In genomic region chr18:62717850-62718229, GRCh38 we compare ENCODE assay signal across 8 cellular contexts. TPM values are rescaled to one million over a fixed set of nuclear protein-coding genes. Genes with fewer than 3 reads are reported as not detected.
DNase-seq lines count a peak whose midpoint lies in the region; ATAC-seq and TF ChIP-seq lines count a peak whose summit lies in the region.

No MANE protein-coding gene starts in this region.

- H3K4me3 ChIP-seq in liver (ENCODE audit: low read depth in 1 of 3, low read length in 3 of 3) (peak overlapping the region; percentile 80 to 100 (median 91)), transverse colon (peak overlapping the region; percentile 22 to 86 (median 74))

- in situ Hi-C loops in transverse colon (cut with MboI; ENCODE audit: low pct_ligation_motif_present in 1 of 4, low pct_unique_long_range_greater_than_20kb in 1 of 4, low sequenced_read_pairs in 3 of 4): loop anchor here (10.0 to 25.0 kb wide), 6 partner anchors 237 to 719 kb away; partner anchors contain the start of genes PIGN (in 1 of the 4) and RELCH (in 1 of the 4)

- no peak for TF ChIP-seq EP300 in transverse colon (IDR thresholded peaks at IDR 0.05; ENCODE audit: low read depth)

- H3K36me3 ChIP-seq in liver (ENCODE audit: control insufficient read depth in 4 of 4, insufficient read depth in 3 of 4, low read depth in 1 of 4, low read length in 3 of 4): no peaks in the 10 kb centered on the region
- H3K36me3 ChIP-seq in transverse colon: no peaks in the 10 kb centered on the region

- WGBS in liver: 21% methylated on average over 6 of the region's 6 CpGs
- 14 to 23% methylated on average over 6 of the region's 6 CpGs for WGBS in transverse colon (ENCODE audit: low coverage in 1 of 2), 2 donors

- ATAC-seq in activated T-cell treated with anti-CD3 and anti-CD28 coated beads, Interleukin-2, amount 50 U/mL, for 72 hours (replicated peaks in 1 of 2): no peak
- no peak for ATAC-seq in HG03108 (IDR thresholded peaks at IDR 0.05; ENCODE audit: unreplicated experiment)

- H3K27me3 Mint-ChIP-seq in activated T-cell treated with anti-CD3 and anti-CD28 coated beads, Interleukin-2, amount 50 U/mL, for 72 hours (ENCODE audit: low read depth): no peaks in the 10 kb centered on the region

- no peak for TF ChIP-seq POLR2A in transverse colon (IDR thresholded peaks at IDR 0.05)

- H3K27me3 ChIP-seq in liver (ENCODE audit: control insufficient read depth in 4 of 4, insufficient read depth in 4 of 4, low read length in 3 of 4): no peaks in the 10 kb centered on the region
- H3K27me3 ChIP-seq in transverse colon: no peaks in the 10 kb centered on the region

- H3K4me1 ChIP-seq in liver (ENCODE audit: control insufficient read depth in 4 of 4, insufficient read depth in 4 of 4, low read length in 3 of 4) (peaks cover 2 to 35% (median 7%) of the 10 kb centered on the region in 4 donors), transverse colon (peaks cover 6 to 37% (median 20%) of the 10 kb centered on the region in 4 donors)

- no peak overlapping the region for H3K27ac Mint-ChIP-seq in activated T-cell treated with anti-CD3 and anti-CD28 coated beads, Interleukin-2, amount 50 U/mL, for 72 hours

- peaks cover 47% of the 10 kb centered on the region for H3K4me1 Mint-ChIP-seq in activated T-cell treated with anti-CD3 and anti-CD28 coated beads, Interleukin-2, amount 50 U/mL, for 72 hours (ENCODE audit: low read depth)

- H3K27ac ChIP-seq in liver (ENCODE audit: low read depth in 1 of 2, low read length in 2 of 2): peak overlapping the region; percentile 62 to 75
- H3K27ac ChIP-seq in transverse colon: peak overlapping the region; percentile 97 to 99 (median 98)

- no peaks in the 10 kb centered on the region for H3K9me3 Mint-ChIP-seq in activated T-cell treated with anti-CD3 and anti-CD28 coated beads, Interleukin-2, amount 50 U/mL, for 72 hours

- no peak for TF ChIP-seq CTCF in liver (IDR thresholded peaks at IDR 0.05; ENCODE audit: low read depth, low read length, missing input control)
- no peak for TF ChIP-seq CTCF in transverse colon (IDR thresholded peaks at IDR 0.05)

- no peak for DNase-seq in activated T-cell treated with anti-CD3 and anti-CD28 coated beads, Interleukin-2, amount 50 U/mL, for 72 hours
- DNase-seq in activated T-cell treated with anti-CD3 and anti-CD28 coated beads, Interleukin-2, amount 50 U/mL, for 48 hours: no peak
- DNase-seq in astrocyte of the hippocampus (ENCODE audit: low read depth, low spot score) (peak; percentile 49), transverse colon (no peak), NCI-H2107 (lab: John Stamatoyannopoulos, UW) (no peak), NCI-H1092 (lab: John Stamatoyannopoulos, UW) (no peak)

- peaks cover 0 to 1% of the 10 kb centered on the region in 2 donors for H3K36me3 Mint-ChIP-seq in activated T-cell treated with anti-CD3 and anti-CD28 coated beads, Interleukin-2, amount 50 U/mL, for 72 hours (ENCODE audit: insufficient read depth in 2 of 2)

- peak overlapping the region; percentile 57 to 76 for H3K9ac ChIP-seq in liver (ENCODE audit: low read depth in 1 of 2, low read length in 2 of 2)

- no peaks in the 10 kb centered on the region for H3K9me3 ChIP-seq in liver (ENCODE audit: control insufficient read depth in 4 of 4, low read length in 3 of 4)
- H3K9me3 ChIP-seq in transverse colon: no peaks in the 10 kb centered on the region

- no peak for TF ChIP-seq RAD21 in liver (IDR thresholded peaks at IDR 0.05)

- intact Hi-C loops in transverse colon (cut with DNase I; ENCODE audit: low total_unique reads): loop anchor here (10.0 kb wide), 1 partner anchor 133 kb away; no protein-coding TSS in a partner anchor

- H3K4me3 Mint-ChIP-seq in activated T-cell treated with anti-CD3 and anti-CD28 coated beads, Interleukin-2, amount 50 U/mL, for 72 hours: peak overlapping the region; percentile 75 to 78

TF ChIP-seq in liver, 16 proteins besides CTCF, POLR2A, EP300 and RAD21:
- TF ChIP-seq GABPA (IDR thresholded peaks at IDR 0.05 in 1 of 2, conservative IDR thresholded peaks at IDR 0.05 in 1 of 2) (no peak), REST (IDR thresholded peaks at IDR 0.05) (peak; percentile 44)

RNA-seq across cellular contexts. Expression of gene PHLPP1, which starts 2.5 kb away (rescaled TPM):
- 1 to 10 TPM; 6.3 to 7.9 TPM for total RNA-seq in activated T-cell treated with anti-CD3 and anti-CD28 coated beads, Interleukin-2, amount 50 U/mL, for 72 hours
- 10 to 100 TPM; 10.5 to 14.5 TPM for total RNA-seq in liver
- 1 to 10 TPM; 4.2 to 6.8 TPM for polyA plus RNA-seq in liver
- total RNA-seq in transverse colon: 10 to 100 TPM; 17.7 to 29.5 (median 25.5) TPM
